15 cellular contexts compared by ENCODE assay signal in genomic region chr1:2134232-2134603, GRCh38.
DNase-seq lines count a peak whose midpoint lies in the region; ATAC-seq and TF ChIP-seq lines count a peak whose summit lies in the region.
"Had no signal": no experiment of that assay in that cellular context is flagged by ENCODE, and none has a peak within 500 bp of the region (broad histone marks: within the 10 kb centered on the region; RNA-seq: fewer than 3 reads in every experiment).

No MANE protein-coding gene starts in this region.

- H3K4me1 ChIP-seq in HUES6 (ENCODE audit: control insufficient read depth, insufficient read depth, low read length) (peaks cover 48% of the 10 kb centered on the region), stomach (peaks cover 22 to 43% (median 30%) of the 10 kb centered on the region in 4 donors)

- TF ChIP-seq EP300 in stomach (IDR thresholded peaks at IDR 0.05) = no peak

- H3K4me3 ChIP-seq in HUES6 (ENCODE audit: low read depth, low read length) = no peak overlapping the region
- no peak overlapping the region for H3K4me3 ChIP-seq in stomach
- H3K4me3 ChIP-seq: lung had no signal

- H3K27me3 Mint-ChIP-seq in memory B cell = no peaks in the 10 kb centered on the region
- H3K27me3 Mint-ChIP-seq: central memory CD8-positive, alpha-beta T cell had no signal

- no peak for TF ChIP-seq POLR2A in stomach (IDR thresholded peaks at IDR 0.05)

- H3K4me1 Mint-ChIP-seq in memory B cell = peaks cover 14% of the 10 kb centered on the region

- H3K36me3 ChIP-seq in HUES6 (ENCODE audit: control insufficient read depth, insufficient read depth, low read length) = no peaks in the 10 kb centered on the region; the same call in 1 of the 2 replicates
- no peaks in the 10 kb centered on the region for H3K36me3 ChIP-seq in stomach

- no peaks in the 10 kb centered on the region for H3K27me3 ChIP-seq in HUES6 (ENCODE audit: control insufficient read depth, insufficient read depth, low read length)
- H3K27me3 ChIP-seq in stomach = no peaks in the 10 kb centered on the region

- 83 to 93% (median 92%) methylated on average over 10 of the region's 10 CpGs for WGBS in stomach, 5 donors

- DNase-seq in memory B cell (ENCODE audit: low spot score in 2 of 2) (no peak), stomach (no peak), LoVo (ENCODE audit: low spot score) (no peak)
- DNase-seq in effector CD8-positive, alpha-beta T cell (lab: John Stamatoyannopoulos, UW) = no peak
- DNase-seq: activated CD8-positive, alpha-beta memory T cell treated with anti-CD3 and anti-CD28 coated beads, Interleukin-2, amount 50 U/mL, for 48 hours; DMS79; foreskin fibroblast; NCI-H1694; stimulated activated CD4-positive, alpha-beta T cell treated with anti-CD3 and anti-CD28 coated beads, Interleukin-1b, Interleukin-23, amount 100 ng/mL, for 48 hours had no signal

- ATAC-seq in memory B cell (ENCODE audit: low read depth) (no peak), HG02763 (IDR thresholded peaks at IDR 0.05; ENCODE audit: unreplicated experiment) (no peak), HG02759 (IDR thresholded peaks at IDR 0.05; ENCODE audit: unreplicated experiment) (no peak)

- H3K4me3 Mint-ChIP-seq in memory B cell = peak overlapping the region; percentile 8

- H3K9me3 ChIP-seq in HUES6 (ENCODE audit: control insufficient read depth, insufficient read depth, low read depth, low read length) (no peaks in the 10 kb centered on the region), stomach (no peaks in the 10 kb centered on the region)

- H3K36me3 Mint-ChIP-seq in memory B cell = peaks cover 2% of the 10 kb centered on the region

- intact Hi-C loops in stomach (cut with DNase I; ENCODE audit: low total_unique reads) = no loop called here

- no peak for TF ChIP-seq CTCF in stomach (IDR thresholded peaks at IDR 0.05)

- peak overlapping the region; percentile 39 for H3K9ac ChIP-seq in HUES6 (ENCODE audit: low read length)

- H3K27ac Mint-ChIP-seq in memory B cell = no peak overlapping the region

- H3K9me3 Mint-ChIP-seq in memory B cell = no peaks in the 10 kb centered on the region
- H3K9me3 Mint-ChIP-seq: central memory CD8-positive, alpha-beta T cell had no signal

- peak overlapping the region; percentile 68; the same call in 1 of the 2 replicates for H3K27ac ChIP-seq in HUES6 (ENCODE audit: low read depth, low read length)
- H3K27ac ChIP-seq in angular gyrus (ENCODE audit: low read depth, low read length) = peak overlapping the region; percentile 86
- H3K27ac ChIP-seq in stomach = peak overlapping the region; percentile 78 to 97 (median 89)
